Comparison of ENCODE assay signal across 1 cellular context in genomic region chr1:208349679-208350330, GRCh38.
TF ChIP-seq lines count a peak whose summit lies in the region.

No MANE protein-coding gene starts in this region.

TF ChIP-seq in HepG2, 621 proteins besides CTCF, POLR2A, EP300 and RAD21 (continued from another document):
- no peak for TF ChIP-seq ATF1 (CRISPR knock-in tag; IDR thresholded peaks at IDR 0.05)
- TF ChIP-seq FOSL1 (CRISPR knock-in tag; IDR thresholded peaks at IDR 0.05; ENCODE audit: borderline replicate concordance): no peak
- TF ChIP-seq ZNF629 (CRISPR knock-in tag; conservative IDR thresholded peaks at IDR 0.05): no peak
- no peak for TF ChIP-seq TAF15 (IDR thresholded peaks at IDR 0.05; ENCODE audit: low read depth, low read length, poor library complexity, severe bottlenecking)
- no peak for TF ChIP-seq U2AF1 (optimal IDR thresholded peaks at IDR 0.05; ENCODE audit: low read depth, low read length)
- TF ChIP-seq ZBTB20 (CRISPR knock-in tag; IDR thresholded peaks at IDR 0.05; ENCODE audit: borderline replicate concordance, low read depth): no peak
- TF ChIP-seq CSRNP1 (CRISPR knock-in tag; IDR thresholded peaks at IDR 0.05): no peak
- no peak for TF ChIP-seq ZNF337 (CRISPR knock-in tag; IDR thresholded peaks at IDR 0.05; ENCODE audit: borderline replicate concordance, low read depth)
- no peak for TF ChIP-seq SP5 (CRISPR knock-in tag; IDR thresholded peaks at IDR 0.05; ENCODE audit: borderline replicate concordance, low read depth)
